ENCODE assay signal across 15 cellular contexts in the genomic region with DNA sequence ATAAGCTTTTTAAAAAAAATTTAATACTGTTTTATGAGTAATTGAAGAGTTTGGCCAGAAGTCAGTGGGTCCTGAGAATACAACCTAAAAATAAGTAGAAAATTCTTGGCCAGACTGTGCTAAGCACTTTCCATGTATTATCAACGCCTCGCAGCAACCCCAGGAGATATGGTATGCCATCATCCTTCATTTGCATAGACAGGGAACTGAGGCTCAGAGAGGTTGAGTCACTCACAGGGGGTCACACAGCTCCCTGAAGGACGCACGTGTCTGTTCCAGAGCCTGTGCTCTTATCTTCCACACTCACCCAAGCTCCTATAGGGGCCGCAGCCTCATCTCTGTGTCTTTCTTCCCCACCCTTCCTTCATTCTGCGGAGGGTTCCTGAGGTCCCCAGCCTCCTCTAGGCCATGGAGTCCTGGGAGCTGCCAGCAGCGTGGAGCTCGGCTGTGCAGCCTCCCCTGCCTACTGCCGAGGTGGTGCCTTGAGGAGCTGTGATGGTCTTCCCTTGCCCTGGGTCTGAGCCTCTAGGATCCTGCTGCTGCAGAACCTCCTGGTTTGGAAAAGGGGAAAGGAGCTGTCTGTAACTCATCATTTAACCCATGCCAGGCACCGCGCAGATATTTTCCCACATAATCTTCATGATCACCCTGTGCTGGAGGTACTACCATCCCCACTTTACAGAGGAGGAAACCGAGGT. TPM values are rescaled to one million over a fixed set of nuclear protein-coding genes. Genes with fewer than 3 reads are reported as not detected.
DNase-seq lines count a peak whose midpoint lies in the region; ATAC-seq and TF ChIP-seq lines count a peak whose summit lies in the region.
"Had no signal": no experiment of that assay in that cellular context is flagged by ENCODE, and none has a peak within 500 bp of the region (broad histone marks: within the 10 kb centered on the region; RNA-seq: fewer than 3 reads in every experiment).

No MANE protein-coding gene starts in this region.

- peaks cover 5% of the 10 kb centered on the region for H3K36me3 Mint-ChIP-seq in memory B cell

- no peak overlapping the region for H3K4me3 Mint-ChIP-seq in memory B cell
- H3K4me3 Mint-ChIP-seq: activated B cell treated with CpG ODN at 0.5 μM for 24 hours had no signal

- no peaks in the 10 kb centered on the region for H3K27me3 Mint-ChIP-seq in memory B cell
- H3K27me3 Mint-ChIP-seq: activated B cell treated with CpG ODN at 0.5 μM for 24 hours had no signal

- TF ChIP-seq POLR2A in body of pancreas (IDR thresholded peaks at IDR 0.05), result no peak
- TF ChIP-seq POLR2A in GM18505 (IDR thresholded peaks at IDR 0.05; ENCODE audit: borderline replicate concordance, extremely low read depth, insufficient read depth, insufficient read length), result no peak

- intact Hi-C loops in body of pancreas (cut with DNase I), result no loop called here

- H3K9me3 ChIP-seq in HUES64 (ENCODE audit: insufficient read depth, low read depth, low read length), result no peaks in the 10 kb centered on the region
- no peaks in the 10 kb centered on the region for H3K9me3 ChIP-seq in body of pancreas
- H3K9me3 ChIP-seq in subcutaneous abdominal adipose tissue (ENCODE audit: control insufficient read depth in 5 of 5, low read length in 5 of 5), result no peaks in the 10 kb centered on the region
- H3K9me3 ChIP-seq: SJSA1 had no signal

- ATAC-seq in body of pancreas (no peak), memory B cell (ENCODE audit: low read depth) (no peak), GM18505 (IDR thresholded peaks at IDR 0.05; ENCODE audit: unreplicated experiment) (no peak), GM18511 (IDR thresholded peaks at IDR 0.05; ENCODE audit: unreplicated experiment) (no peak)
- ATAC-seq: left colon; stimulated activated naive CD8-positive, alpha-beta T cell treated with anti-CD3 and anti-CD28 coated beads, Interleukin-15, Interleukin-2, amounts not matched to agents 100 U/mL and 50 U/mL, for 24 hours had no signal

- H3K27ac Mint-ChIP-seq in memory B cell, result peak overlapping the region; percentile 7

- H3K4me3 ChIP-seq in HUES64 (ENCODE audit: low read length), result no peak overlapping the region
- no peak overlapping the region for H3K4me3 ChIP-seq in body of pancreas
- H3K4me3 ChIP-seq in subcutaneous abdominal adipose tissue (ENCODE audit: low read depth in 1 of 5, low read length in 5 of 5), result no peak overlapping the region
- H3K4me3 ChIP-seq: GM23248, SJSA1 had no signal

- WGBS in HUES64, result 79% methylated on average over 12 of the region's 12 CpGs
- WGBS in body of pancreas, 2 donors, result 65 to 67% methylated on average over 10 to 12 of the region's 12 CpGs

- no peak overlapping the region for H3K9ac ChIP-seq in HUES64 (ENCODE audit: low read depth, low read length)
- H3K9ac ChIP-seq in subcutaneous abdominal adipose tissue (ENCODE audit: low read length in 5 of 5), result peak overlapping the region in 1 of 5 donors; percentile 58

- H3K27ac ChIP-seq in HUES64 (ENCODE audit: low read depth, low read length) (peak overlapping the region; percentile 73; the same call in 1 of the 2 replicates), body of pancreas (peak overlapping the region in 3 of 4 donors; percentile 82 to 88 (median 85)), subcutaneous abdominal adipose tissue (ENCODE audit: low read depth, low read length) (peak overlapping the region; percentile 90)
- H3K27ac ChIP-seq: GM23248, SJSA1 had no signal

- no peaks in the 10 kb centered on the region for H3K27me3 ChIP-seq in HUES64 (ENCODE audit: insufficient read depth, low read length)
- no peaks in the 10 kb centered on the region for H3K27me3 ChIP-seq in body of pancreas
- H3K27me3 ChIP-seq in subcutaneous abdominal adipose tissue (ENCODE audit: control insufficient read depth in 5 of 5, insufficient read depth in 4 of 5, low read length in 5 of 5), result no peaks in the 10 kb centered on the region
- H3K27me3 ChIP-seq: SJSA1 had no signal

- peaks cover 42% of the 10 kb centered on the region for H3K4me1 Mint-ChIP-seq in memory B cell

- no peaks in the 10 kb centered on the region for H3K36me3 ChIP-seq in HUES64 (ENCODE audit: insufficient read depth, low read length)
- H3K36me3 ChIP-seq in body of pancreas (replicated peaks in 1 of 2; ENCODE audit: insufficient read depth in 1 of 2, low read depth in 2 of 2), result no peaks in the 10 kb centered on the region
- H3K36me3 ChIP-seq in subcutaneous abdominal adipose tissue (ENCODE audit: control insufficient read depth in 5 of 5, insufficient read depth in 5 of 5, low read length in 5 of 5), result peaks cover 0 to 4% (median 0%) of the 10 kb centered on the region in 5 donors
- H3K36me3 ChIP-seq: SJSA1 had no signal

- H3K4me1 ChIP-seq in HUES64 (ENCODE audit: insufficient read depth, low read length) (peaks cover 71% of the 10 kb centered on the region), body of pancreas (peaks cover 99% of the 10 kb centered on the region), subcutaneous abdominal adipose tissue (ENCODE audit: control insufficient read depth in 5 of 5, insufficient read depth in 5 of 5, low read length in 5 of 5) (peaks cover 41 to 87% (median 77%) of the 10 kb centered on the region in 5 donors)

- DNase-seq in body of pancreas, result no peak
- no peak for DNase-seq in memory B cell (ENCODE audit: low spot score in 2 of 2)
- no peak for DNase-seq in stimulated activated CD4-positive, alpha-beta T cell treated with anti-CD3 and anti-CD28 coated beads, Interleukin-4, amount 100 ng/mL, for 24 hours
- no peak for DNase-seq in Ammon's horn (ENCODE audit: low spot score)
- DNase-seq: activated B cell treated with CpG ODN at 0.5 μM for 24 hours; GM23248; left colon; occipital lobe; stimulated activated CD4-positive, alpha-beta T cell treated with anti-CD3 and anti-CD28 coated beads, Interleukin-1b, Interleukin-23, amount 100 ng/mL, for 48 hours; stimulated activated naive CD8-positive, alpha-beta T cell treated with anti-CD3 and anti-CD28 coated beads, Interleukin-15, Interleukin-2, amounts not matched to agents 100 U/mL and 50 U/mL, for 24 hours had no signal

- no peak for TF ChIP-seq CTCF in body of pancreas (IDR thresholded peaks at IDR 0.05)

- no peaks in the 10 kb centered on the region for H3K9me3 Mint-ChIP-seq in memory B cell
- H3K9me3 Mint-ChIP-seq: activated B cell treated with CpG ODN at 0.5 μM for 24 hours had no signal

RNA-seq across cellular contexts. Expression of gene ECE1, which starts 30.3 kb away (rescaled TPM):
- 29.4 TPM for polyA plus RNA-seq in HUES64 (2013, experiment 1 of 2)
- polyA plus RNA-seq in HUES64 (2013, experiment 2 of 2), result 36.1 TPM
- 10 to 100 TPM; 79.1 to 83.3 TPM for total RNA-seq in body of pancreas
